Comparison of ENCODE assay signal across 1 cellular context in genomic region chr12:95547522-95548055, GRCh38.
TF ChIP-seq lines count a peak whose summit lies in the region.

No MANE protein-coding gene starts in this region.

TF ChIP-seq in H1, 55 proteins besides CTCF, POLR2A, EP300 and RAD21 (continued from another document):
- TF ChIP-seq E2F6 (IDR thresholded peaks at IDR 0.05) (no peak), BRCA1 (IDR thresholded peaks at IDR 0.05; ENCODE audit: low read depth, low read length) (no peak), KDM1A (IDR thresholded peaks at IDR 0.05; ENCODE audit: borderline replicate concordance, low read length) (peak; percentile 39; the same call in 1 of the 2 replicates), SAP30 (IDR thresholded peaks at IDR 0.05; ENCODE audit: insufficient read depth, insufficient replicate concordance, low read length) (peak; percentile 40), RNF2 (IDR thresholded peaks at IDR 0.05; ENCODE audit: borderline replicate concordance, low read depth, low read length, missing control alignments, poor library complexity, severe bottlenecking) (no peak), CHD1 (IDR thresholded peaks at IDR 0.05; ENCODE audit: low read depth, low read length) (no peak), ATF3 (IDR thresholded peaks at IDR 0.05; ENCODE audit: insufficient read depth, low read depth, low read length) (no peak), EZH2 (IDR thresholded peaks at IDR 0.05; ENCODE audit: low read depth, low read length, severe bottlenecking) (no peak), CHD7 (IDR thresholded peaks at IDR 0.05; ENCODE audit: insufficient replicate concordance, low read length) (peak; percentile 64), CBX5 (IDR thresholded peaks at IDR 0.05; ENCODE audit: low read depth, low read length) (no peak), JUN (IDR thresholded peaks at IDR 0.05; ENCODE audit: low read depth, low read length) (no peak)
TF ChIP-seq in H1: peak in this region for 9.
